Comparison of ENCODE assay signal across 1 cellular context in the genomic region with DNA sequence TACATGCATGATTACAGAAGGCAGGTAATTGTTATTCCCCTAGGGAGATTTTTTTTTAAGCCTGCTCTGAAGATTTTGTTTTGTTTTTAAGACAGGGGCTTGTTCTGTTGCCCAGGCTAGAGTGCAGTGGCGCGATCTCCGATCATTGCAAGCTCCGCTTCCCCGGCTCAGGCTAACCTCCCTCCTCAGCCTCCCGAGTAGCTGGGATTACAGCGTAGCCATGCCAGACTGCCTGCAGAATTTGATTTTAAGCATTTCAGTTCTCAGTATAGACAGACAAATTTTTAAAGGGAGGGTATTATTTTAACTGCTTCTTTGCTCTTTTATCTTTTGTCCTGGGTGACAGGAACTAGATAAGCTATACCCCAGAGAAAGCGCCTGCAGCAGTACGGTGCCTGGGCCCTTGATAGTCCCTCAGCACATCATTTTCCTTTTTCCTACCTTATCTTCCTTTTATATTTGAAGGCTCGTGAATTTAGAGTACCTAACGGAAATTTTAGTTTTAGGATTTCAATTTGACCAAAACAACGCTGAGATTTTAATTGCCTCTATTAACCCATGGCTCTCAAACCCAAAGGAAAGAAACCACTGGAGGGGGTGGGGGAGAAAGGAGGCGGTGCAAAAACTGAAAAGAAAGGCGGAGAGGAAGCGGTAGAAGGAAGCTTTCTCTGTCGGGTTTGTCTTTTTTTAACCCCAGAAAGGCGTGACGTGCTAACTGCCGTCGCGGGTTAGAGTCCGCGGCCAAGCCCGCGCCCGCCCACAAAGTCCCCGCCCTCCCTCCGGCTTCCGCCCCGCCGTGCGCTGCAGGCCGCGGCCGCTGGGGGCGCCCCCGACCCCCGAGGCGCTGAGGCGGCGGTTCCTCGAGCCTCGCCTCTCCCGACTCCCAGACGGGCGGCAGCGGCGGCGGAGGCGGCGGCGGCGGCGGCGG.
TF ChIP-seq lines count a peak whose summit lies in the region.

A gene (plus strand): TSS at position 886 of the 928 bp plus-strand sequence. CDS start 329 bp downstream, outside the sequence.

TF ChIP-seq in K562, 482 proteins besides CTCF, POLR2A, EP300 and RAD21 (continued from another document and continues in another):
- TF ChIP-seq, protein P1, sequence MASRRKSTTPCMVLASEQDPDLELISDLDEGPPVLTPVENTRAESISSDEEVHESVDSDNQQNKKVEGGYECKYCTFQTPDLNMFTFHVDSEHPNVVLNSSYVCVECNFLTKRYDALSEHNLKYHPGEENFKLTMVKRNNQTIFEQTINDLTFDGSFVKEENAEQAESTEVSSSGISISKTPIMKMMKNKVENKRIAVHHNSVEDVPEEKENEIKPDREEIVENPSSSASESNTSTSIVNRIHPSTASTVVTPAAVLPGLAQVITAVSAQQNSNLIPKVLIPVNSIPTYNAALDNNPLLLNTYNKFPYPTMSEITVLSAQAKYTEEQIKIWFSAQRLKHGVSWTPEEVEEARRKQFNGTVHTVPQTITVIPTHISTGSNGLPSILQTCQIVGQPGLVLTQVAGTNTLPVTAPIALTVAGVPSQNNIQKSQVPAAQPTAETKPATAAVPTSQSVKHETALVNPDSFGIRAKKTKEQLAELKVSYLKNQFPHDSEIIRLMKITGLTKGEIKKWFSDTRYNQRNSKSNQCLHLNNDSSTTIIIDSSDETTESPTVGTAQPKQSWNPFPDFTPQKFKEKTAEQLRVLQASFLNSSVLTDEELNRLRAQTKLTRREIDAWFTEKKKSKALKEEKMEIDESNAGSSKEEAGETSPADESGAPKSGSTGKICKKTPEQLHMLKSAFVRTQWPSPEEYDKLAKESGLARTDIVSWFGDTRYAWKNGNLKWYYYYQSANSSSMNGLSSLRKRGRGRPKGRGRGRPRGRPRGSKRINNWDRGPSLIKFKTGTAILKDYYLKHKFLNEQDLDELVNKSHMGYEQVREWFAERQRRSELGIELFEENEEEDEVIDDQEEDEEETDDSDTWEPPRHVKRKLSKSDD (conservative IDR thresholded peaks at IDR 0.05; ENCODE audit: low read length) = no peak
- TF ChIP-seq, protein P2, sequence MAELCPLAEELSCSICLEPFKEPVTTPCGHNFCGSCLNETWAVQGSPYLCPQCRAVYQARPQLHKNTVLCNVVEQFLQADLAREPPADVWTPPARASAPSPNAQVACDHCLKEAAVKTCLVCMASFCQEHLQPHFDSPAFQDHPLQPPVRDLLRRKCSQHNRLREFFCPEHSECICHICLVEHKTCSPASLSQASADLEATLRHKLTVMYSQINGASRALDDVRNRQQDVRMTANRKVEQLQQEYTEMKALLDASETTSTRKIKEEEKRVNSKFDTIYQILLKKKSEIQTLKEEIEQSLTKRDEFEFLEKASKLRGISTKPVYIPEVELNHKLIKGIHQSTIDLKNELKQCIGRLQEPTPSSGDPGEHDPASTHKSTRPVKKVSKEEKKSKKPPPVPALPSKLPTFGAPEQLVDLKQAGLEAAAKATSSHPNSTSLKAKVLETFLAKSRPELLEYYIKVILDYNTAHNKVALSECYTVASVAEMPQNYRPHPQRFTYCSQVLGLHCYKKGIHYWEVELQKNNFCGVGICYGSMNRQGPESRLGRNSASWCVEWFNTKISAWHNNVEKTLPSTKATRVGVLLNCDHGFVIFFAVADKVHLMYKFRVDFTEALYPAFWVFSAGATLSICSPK (IDR thresholded peaks at IDR 0.05; ENCODE audit: borderline replicate concordance) = peak; percentile 79; the same call in 1 of the 2 replicates
- TF ChIP-seq, protein P3, sequence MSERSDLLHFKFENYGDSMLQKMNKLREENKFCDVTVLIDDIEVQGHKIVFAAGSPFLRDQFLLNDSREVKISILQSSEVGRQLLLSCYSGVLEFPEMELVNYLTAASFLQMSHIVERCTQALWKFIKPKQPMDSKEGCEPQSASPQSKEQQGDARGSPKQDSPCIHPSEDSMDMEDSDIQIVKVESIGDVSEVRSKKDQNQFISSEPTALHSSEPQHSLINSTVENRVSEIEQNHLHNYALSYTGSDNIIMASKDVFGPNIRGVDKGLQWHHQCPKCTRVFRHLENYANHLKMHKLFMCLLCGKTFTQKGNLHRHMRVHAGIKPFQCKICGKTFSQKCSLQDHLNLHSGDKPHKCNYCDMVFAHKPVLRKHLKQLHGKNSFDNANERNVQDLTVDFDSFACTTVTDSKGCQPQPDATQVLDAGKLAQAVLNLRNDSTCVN (CRISPR knock-in tag; IDR thresholded peaks at IDR 0.05) = no peak
- TF ChIP-seq NFIX (CRISPR knock-in tag; IDR thresholded peaks at IDR 0.05; ENCODE audit: low read depth) (no peak), ZNF57 (CRISPR knock-in tag; IDR thresholded peaks at IDR 0.05) (no peak), ETV6 (IDR thresholded peaks at IDR 0.05; ENCODE audit: borderline replicate concordance in 1 of 2, low read depth in 2 of 2, low read length in 1 of 2) (peak in 1 of 2 experiments; percentile 45; a peak in 1 of 4 replicates), ETV6 (CRISPR knock-in tag; IDR thresholded peaks at IDR 0.05; ENCODE audit: borderline replicate concordance) (no peak), RBM34 (IDR thresholded peaks at IDR 0.05; ENCODE audit: borderline replicate concordance, insufficient read depth, low read length) (no peak), JUNB (CRISPR knock-in tag; conservative IDR thresholded peaks at IDR 0.05) (no peak), HNRNPK (IDR thresholded peaks at IDR 0.05; ENCODE audit: low read depth, low read length, poor library complexity, severe bottlenecking) (no peak), ZBTB7A (IDR thresholded peaks at IDR 0.05; ENCODE audit: borderline replicate concordance, control insufficient read depth, low read depth, low read length) (peak; percentile 94), FOXM1 (IDR thresholded peaks at IDR 0.05; ENCODE audit: low read depth) (peak; percentile 80), FOXM1 (CRISPR knock-in tag; IDR thresholded peaks at IDR 0.05; ENCODE audit: low read depth) (no peak; the same call in 1 of the 2 replicates), ZNF224 (CRISPR knock-in tag; IDR thresholded peaks at IDR 0.05) (no peak), ATF1 (CRISPR knock-in tag; IDR thresholded peaks at IDR 0.05) (no peak; the same call in 1 of the 2 replicates), ATF1 (tag; IDR thresholded peaks at IDR 0.05) (peak; percentile 91), SIX5 (IDR thresholded peaks at IDR 0.05; ENCODE audit: borderline replicate concordance in 1 of 2, insufficient read depth in 1 of 2, low read depth in 1 of 2, low read length in 2 of 2) (0 out of 4 replicates have a peak, but pooled peaks of 1 of the 2 experiments have one; percentile 5), NR2C2 (CRISPR knock-in tag; IDR thresholded peaks at IDR 0.05) (no peak), NR2C2 (tag; IDR thresholded peaks at IDR 0.05) (peak; percentile 81), RFX5 (IDR thresholded peaks at IDR 0.05; ENCODE audit: low read depth, low read length) (no peak), MIER1 (IDR thresholded peaks at IDR 0.05; ENCODE audit: low read depth) (no peak; the same call in 1 of the 2 replicates), ESRRB (CRISPR knock-in tag; IDR thresholded peaks at IDR 0.05; ENCODE audit: borderline replicate concordance) (no peak), TAF15 (IDR thresholded peaks at IDR 0.05; ENCODE audit: low read depth, low read length) (no peak), U2AF2 (optimal IDR thresholded peaks at IDR 0.05; ENCODE audit: low read depth, low read length) (no peak), EGR1 (conservative IDR thresholded peaks at IDR 0.05) (peak; percentile 46; the same call in 1 of the 2 replicates), HNRNPL (IDR thresholded peaks at IDR 0.05; ENCODE audit: low read depth, low read length) (no peak), ZKSCAN3 (CRISPR knock-in tag; IDR thresholded peaks at IDR 0.05) (no peak), SP1 (CRISPR knock-in tag; IDR thresholded peaks at IDR 0.05) (peak; percentile 66), SP2 (IDR thresholded peaks at IDR 0.05; ENCODE audit: extremely low read depth, low read depth, low read length, poor library complexity, severe bottlenecking) (no peak), CBX3 (IDR thresholded peaks at IDR 0.05; ENCODE audit: borderline replicate concordance in 1 of 2, low read length in 2 of 2) (0 out of 3 replicates have a peak, but pooled peaks of 1 of the 2 experiments have one; percentile 22), MAFG (tag; conservative IDR thresholded peaks at IDR 0.05) (no peak), ZNF76 (CRISPR knock-in tag; IDR thresholded peaks at IDR 0.05; ENCODE audit: borderline replicate concordance) (no peak), RB1 (IDR thresholded peaks at IDR 0.05; ENCODE audit: low read depth) (peak; percentile 91), RBM14 (IDR thresholded peaks at IDR 0.05; ENCODE audit: borderline replicate concordance, insufficient read depth, low read depth, low read length) (no peak), ZNF3 (CRISPR knock-in tag; IDR thresholded peaks at IDR 0.05) (peak; percentile 79; the same call in 1 of the 2 replicates), RFX7 (CRISPR knock-in tag; IDR thresholded peaks at IDR 0.05) (no peak), ZNF174 (CRISPR knock-in tag; IDR thresholded peaks at IDR 0.05) (no peak), NR1H2 (CRISPR knock-in tag; IDR thresholded peaks at IDR 0.05) (no peak)
- TF ChIP-seq, protein P4, sequence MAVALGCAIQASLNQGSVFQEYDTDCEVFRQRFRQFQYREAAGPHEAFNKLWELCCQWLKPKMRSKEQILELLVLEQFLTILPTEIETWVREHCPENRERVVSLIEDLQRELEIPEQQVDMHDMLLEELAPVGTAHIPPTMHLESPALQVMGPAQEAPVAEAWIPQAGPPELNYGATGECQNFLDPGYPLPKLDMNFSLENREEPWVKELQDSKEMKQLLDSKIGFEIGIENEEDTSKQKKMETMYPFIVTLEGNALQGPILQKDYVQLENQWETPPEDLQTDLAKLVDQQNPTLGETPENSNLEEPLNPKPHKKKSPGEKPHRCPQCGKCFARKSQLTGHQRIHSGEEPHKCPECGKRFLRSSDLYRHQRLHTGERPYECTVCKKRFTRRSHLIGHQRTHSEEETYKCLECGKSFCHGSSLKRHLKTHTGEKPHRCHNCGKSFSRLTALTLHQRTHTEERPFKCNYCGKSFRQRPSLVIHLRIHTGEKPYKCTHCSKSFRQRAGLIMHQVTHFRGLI (CRISPR knock-in tag; IDR thresholded peaks at IDR 0.05) = no peak
- TF ChIP-seq, protein P5, sequence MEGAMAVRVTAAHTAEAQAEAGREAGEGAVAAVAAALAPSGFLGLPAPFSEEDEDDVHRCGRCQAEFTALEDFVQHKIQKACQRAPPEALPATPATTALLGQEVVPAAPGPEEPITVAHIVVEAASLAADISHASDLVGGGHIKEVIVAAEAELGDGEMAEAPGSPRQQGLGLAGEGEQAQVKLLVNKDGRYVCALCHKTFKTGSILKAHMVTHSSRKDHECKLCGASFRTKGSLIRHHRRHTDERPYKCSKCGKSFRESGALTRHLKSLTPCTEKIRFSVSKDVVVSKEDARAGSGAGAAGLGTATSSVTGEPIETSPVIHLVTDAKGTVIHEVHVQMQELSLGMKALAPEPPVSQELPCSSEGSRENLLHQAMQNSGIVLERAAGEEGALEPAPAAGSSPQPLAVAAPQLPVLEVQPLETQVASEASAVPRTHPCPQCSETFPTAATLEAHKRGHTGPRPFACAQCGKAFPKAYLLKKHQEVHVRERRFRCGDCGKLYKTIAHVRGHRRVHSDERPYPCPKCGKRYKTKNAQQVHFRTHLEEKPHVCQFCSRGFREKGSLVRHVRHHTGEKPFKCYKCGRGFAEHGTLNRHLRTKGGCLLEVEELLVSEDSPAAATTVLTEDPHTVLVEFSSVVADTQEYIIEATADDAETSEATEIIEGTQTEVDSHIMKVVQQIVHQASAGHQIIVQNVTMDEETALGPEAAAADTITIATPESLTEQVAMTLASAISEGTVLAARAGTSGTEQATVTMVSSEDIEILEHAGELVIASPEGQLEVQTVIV (CRISPR knock-in tag; IDR thresholded peaks at IDR 0.05; ENCODE audit: borderline replicate concordance) = no peak
- TF ChIP-seq, protein P6, sequence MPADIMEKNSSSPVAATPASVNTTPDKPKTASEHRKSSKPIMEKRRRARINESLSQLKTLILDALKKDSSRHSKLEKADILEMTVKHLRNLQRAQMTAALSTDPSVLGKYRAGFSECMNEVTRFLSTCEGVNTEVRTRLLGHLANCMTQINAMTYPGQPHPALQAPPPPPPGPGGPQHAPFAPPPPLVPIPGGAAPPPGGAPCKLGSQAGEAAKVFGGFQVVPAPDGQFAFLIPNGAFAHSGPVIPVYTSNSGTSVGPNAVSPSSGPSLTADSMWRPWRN (IDR thresholded peaks at IDR 0.05; ENCODE audit: low read depth) = peak; percentile 48; the same call in 1 of the 2 replicates
- TF ChIP-seq, protein P7, sequence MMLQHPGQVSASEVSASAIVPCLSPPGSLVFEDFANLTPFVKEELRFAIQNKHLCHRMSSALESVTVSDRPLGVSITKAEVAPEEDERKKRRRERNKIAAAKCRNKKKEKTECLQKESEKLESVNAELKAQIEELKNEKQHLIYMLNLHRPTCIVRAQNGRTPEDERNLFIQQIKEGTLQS (IDR thresholded peaks at IDR 0.05) = no peak
- TF ChIP-seq, protein P7 (CRISPR knock-in tag; conservative IDR thresholded peaks at IDR 0.05) = no peak
- TF ChIP-seq, protein P8, sequence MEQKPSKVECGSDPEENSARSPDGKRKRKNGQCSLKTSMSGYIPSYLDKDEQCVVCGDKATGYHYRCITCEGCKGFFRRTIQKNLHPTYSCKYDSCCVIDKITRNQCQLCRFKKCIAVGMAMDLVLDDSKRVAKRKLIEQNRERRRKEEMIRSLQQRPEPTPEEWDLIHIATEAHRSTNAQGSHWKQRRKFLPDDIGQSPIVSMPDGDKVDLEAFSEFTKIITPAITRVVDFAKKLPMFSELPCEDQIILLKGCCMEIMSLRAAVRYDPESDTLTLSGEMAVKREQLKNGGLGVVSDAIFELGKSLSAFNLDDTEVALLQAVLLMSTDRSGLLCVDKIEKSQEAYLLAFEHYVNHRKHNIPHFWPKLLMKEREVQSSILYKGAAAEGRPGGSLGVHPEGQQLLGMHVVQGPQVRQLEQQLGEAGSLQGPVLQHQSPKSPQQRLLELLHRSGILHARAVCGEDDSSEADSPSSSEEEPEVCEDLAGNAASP (IDR thresholded peaks at IDR 0.05) = no peak
- TF ChIP-seq, protein P9, sequence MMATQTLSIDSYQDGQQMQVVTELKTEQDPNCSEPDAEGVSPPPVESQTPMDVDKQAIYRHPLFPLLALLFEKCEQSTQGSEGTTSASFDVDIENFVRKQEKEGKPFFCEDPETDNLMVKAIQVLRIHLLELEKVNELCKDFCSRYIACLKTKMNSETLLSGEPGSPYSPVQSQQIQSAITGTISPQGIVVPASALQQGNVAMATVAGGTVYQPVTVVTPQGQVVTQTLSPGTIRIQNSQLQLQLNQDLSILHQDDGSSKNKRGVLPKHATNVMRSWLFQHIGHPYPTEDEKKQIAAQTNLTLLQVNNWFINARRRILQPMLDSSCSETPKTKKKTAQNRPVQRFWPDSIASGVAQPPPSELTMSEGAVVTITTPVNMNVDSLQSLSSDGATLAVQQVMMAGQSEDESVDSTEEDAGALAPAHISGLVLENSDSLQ (IDR thresholded peaks at IDR 0.05) = peak; percentile 38; the same call in 1 of the 2 replicates
- TF ChIP-seq, protein P10, sequence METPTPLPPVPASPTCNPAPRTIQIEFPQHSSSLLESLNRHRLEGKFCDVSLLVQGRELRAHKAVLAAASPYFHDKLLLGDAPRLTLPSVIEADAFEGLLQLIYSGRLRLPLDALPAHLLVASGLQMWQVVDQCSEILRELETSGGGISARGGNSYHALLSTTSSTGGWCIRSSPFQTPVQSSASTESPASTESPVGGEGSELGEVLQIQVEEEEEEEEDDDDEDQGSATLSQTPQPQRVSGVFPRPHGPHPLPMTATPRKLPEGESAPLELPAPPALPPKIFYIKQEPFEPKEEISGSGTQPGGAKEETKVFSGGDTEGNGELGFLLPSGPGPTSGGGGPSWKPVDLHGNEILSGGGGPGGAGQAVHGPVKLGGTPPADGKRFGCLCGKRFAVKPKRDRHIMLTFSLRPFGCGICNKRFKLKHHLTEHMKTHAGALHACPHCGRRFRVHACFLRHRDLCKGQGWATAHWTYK (CRISPR knock-in tag; IDR thresholded peaks at IDR 0.05) = peak; percentile 46; the same call in 1 of the 2 replicates
